ENCODE assay signal across 9 cellular contexts in genomic region chrX:77446029-77446585, GRCh38. TPM values are rescaled to one million over a fixed set of nuclear protein-coding genes. Genes with fewer than 3 reads are reported as not detected.
DNase-seq lines count a peak whose midpoint lies in the region; ATAC-seq and TF ChIP-seq lines count a peak whose summit lies in the region.
"Had no signal": no experiment of that assay in that cellular context is flagged by ENCODE, and none has a peak within 500 bp of the region (broad histone marks: within the 10 kb centered on the region; RNA-seq: fewer than 3 reads in every experiment).

No MANE protein-coding gene starts in this region.

- intact Hi-C loops in activated CD4-positive, alpha-beta T cell treated with anti-CD3 and anti-CD28 coated beads for 36 hours (cut with DNase I, micrococcal nuclease): loop anchor here in 1 of 2 experiments (5.0 to 10.0 kb wide), 4 partner anchors 149 to 646 kb away; partner anchors contain the start of genes COX7B and MAGT1
- intact Hi-C loops in MCF 10A (cut with micrococcal nuclease) (no loop called here), left lung (cut with DNase I) (no loop called here)

- peaks cover 22% of the 10 kb centered on the region for H3K27me3 Mint-ChIP-seq in activated CD4-positive, alpha-beta T cell treated with anti-CD3 and anti-CD28 coated beads for 36 hours
- no peaks in the 10 kb centered on the region for H3K27me3 Mint-ChIP-seq in MCF 10A (ENCODE audit: insufficient read depth, unreplicated experiment)

- peaks cover 11% of the 10 kb centered on the region for H3K4me1 Mint-ChIP-seq in activated CD4-positive, alpha-beta T cell treated with anti-CD3 and anti-CD28 coated beads for 36 hours
- peaks cover 13% of the 10 kb centered on the region for H3K4me1 Mint-ChIP-seq in MCF 10A (ENCODE audit: insufficient read depth, unreplicated experiment)

- H3K27me3 ChIP-seq in left lung (peaks cover 5 to 28% of the 10 kb centered on the region in 2 donors), thoracic aorta (replicated peaks; ENCODE audit: insufficient read depth) (no peaks in the 10 kb centered on the region)

- H3K4me3 ChIP-seq in left lung: peak overlapping the region; percentile 8 to 15
- H3K4me3 ChIP-seq in thoracic aorta: peak overlapping the region; percentile 65

- no peak overlapping the region for H3K27ac ChIP-seq in left lung
- H3K27ac ChIP-seq in thoracic aorta: no peak overlapping the region
- H3K27ac ChIP-seq: VCaP had no signal

- POLR2A ChIA-PET in activated CD4-positive, alpha-beta T cell treated with anti-CD3 and anti-CD28 coated beads for 36 hours (lab: Charles Lee): no interaction called here
- POLR2A ChIA-PET in MCF 10A (lab: Yijun Ruan, JAX): no interaction called here

- H3K4me1 ChIP-seq in left lung (peaks cover 0 to 7% of the 10 kb centered on the region in 2 donors), thoracic aorta (ENCODE audit: control insufficient read depth in 1 of 2, low read depth in 2 of 2) (peaks cover 0 to 7% of the 10 kb centered on the region in 2 donors)

- no peak overlapping the region for H3K27ac Mint-ChIP-seq in activated CD4-positive, alpha-beta T cell treated with anti-CD3 and anti-CD28 coated beads for 36 hours
- no peak overlapping the region for H3K27ac Mint-ChIP-seq in MCF 10A (ENCODE audit: low read depth, unreplicated experiment)

- ATAC-seq in activated CD4-positive, alpha-beta T cell treated with anti-CD3 and anti-CD28 coated beads for 36 hours: peak; percentile 33
- ATAC-seq in left lung (peak; percentile 41), thoracic aorta (ENCODE audit: insufficient number of reproducible peaks, low FRiP score, low read depth) (no peak), HG02870 (IDR thresholded peaks at IDR 0.05; ENCODE audit: unreplicated experiment) (no peak), GM21786 (IDR thresholded peaks at IDR 0.05; ENCODE audit: unreplicated experiment) (no peak)

- H3K4me3 Mint-ChIP-seq in activated CD4-positive, alpha-beta T cell treated with anti-CD3 and anti-CD28 coated beads for 36 hours: peak overlapping the region; percentile 66
- peak overlapping the region; percentile 12 for H3K4me3 Mint-ChIP-seq in MCF 10A (ENCODE audit: unreplicated experiment)

- H3K36me3 ChIP-seq in left lung (no peaks in the 10 kb centered on the region), thoracic aorta (no peaks in the 10 kb centered on the region)

- peak; percentile 55 for DNase-seq in activated CD4-positive, alpha-beta T cell treated with anti-CD3 and anti-CD28 coated beads for 36 hours
- DNase-seq in activated CD4-positive, alpha-beta T cell treated with anti-CD3 and anti-CD28 coated beads for 1 hour: no peak
- DNase-seq in MCF 10A (ENCODE audit: unreplicated experiment) (no peak), left lung (peak in 1 of 2 donors; percentile 37), thoracic aorta (ENCODE audit: low spot score) (no peak), RKO (ENCODE audit: low spot score) (no peak)

- no peaks in the 10 kb centered on the region for H3K36me3 Mint-ChIP-seq in activated CD4-positive, alpha-beta T cell treated with anti-CD3 and anti-CD28 coated beads for 36 hours (ENCODE audit: low read depth)
- H3K36me3 Mint-ChIP-seq in MCF 10A (ENCODE audit: insufficient read depth, unreplicated experiment): no peaks in the 10 kb centered on the region

- TF ChIP-seq CTCF in MCF 10A (IDR thresholded peaks at IDR 0.05; ENCODE audit: unreplicated experiment): no peak
- no peak for TF ChIP-seq CTCF in left lung (IDR thresholded peaks at IDR 0.05)
- TF ChIP-seq CTCF in thoracic aorta (IDR thresholded peaks at IDR 0.05): no peak

- no TSS peak for BruUV-seq in MCF 10A (replicated peaks; lab: Mats Ljungman, UMichigan)

- no peaks in the 10 kb centered on the region for H3K9me3 Mint-ChIP-seq in activated CD4-positive, alpha-beta T cell treated with anti-CD3 and anti-CD28 coated beads for 36 hours (ENCODE audit: low read depth)
- no peaks in the 10 kb centered on the region for H3K9me3 Mint-ChIP-seq in MCF 10A (ENCODE audit: unreplicated experiment)

- H3K9me3 ChIP-seq in left lung (no peaks in the 10 kb centered on the region), thoracic aorta (no peaks in the 10 kb centered on the region)

- CTCF ChIA-PET in activated CD4-positive, alpha-beta T cell treated with anti-CD3 and anti-CD28 coated beads for 36 hours (lab: Charles Lee): interaction anchor here (0.7 kb wide), 2 partner anchors 68 to 150 kb away, joined by 3 to 4 read pairs; no protein-coding TSS in a partner anchor
- CTCF ChIA-PET in MCF 10A (lab: Yijun Ruan, JAX): no interaction called here

RNA-seq across cellular contexts. Expression of gene FGF16, which starts 1.1 kb away (rescaled TPM):
- not detected for total RNA-seq in activated CD4-positive, alpha-beta T cell treated with anti-CD3 and anti-CD28 coated beads for 36 hours
- total RNA-seq in MCF 10A (2022) (not detected in 2 replicates), left lung (not detected), thoracic aorta (under 1 TPM; 0.54 to 0.99 TPM)

Comparison
In these comparisons a context has a peak if more than half of its experiments do, and no peak if none do; other contexts are left out.
1. ATAC-seq: peak in activated CD4-positive, alpha-beta T cell treated with anti-CD3 and anti-CD28 coated beads for 36 hours (single experiment) and left lung (single experiment); none in thoracic aorta (single experiment), HG02870 (single experiment) and GM21786 (single experiment).